Comparison of ENCODE assay signal across 8 cellular contexts in the genomic region with DNA sequence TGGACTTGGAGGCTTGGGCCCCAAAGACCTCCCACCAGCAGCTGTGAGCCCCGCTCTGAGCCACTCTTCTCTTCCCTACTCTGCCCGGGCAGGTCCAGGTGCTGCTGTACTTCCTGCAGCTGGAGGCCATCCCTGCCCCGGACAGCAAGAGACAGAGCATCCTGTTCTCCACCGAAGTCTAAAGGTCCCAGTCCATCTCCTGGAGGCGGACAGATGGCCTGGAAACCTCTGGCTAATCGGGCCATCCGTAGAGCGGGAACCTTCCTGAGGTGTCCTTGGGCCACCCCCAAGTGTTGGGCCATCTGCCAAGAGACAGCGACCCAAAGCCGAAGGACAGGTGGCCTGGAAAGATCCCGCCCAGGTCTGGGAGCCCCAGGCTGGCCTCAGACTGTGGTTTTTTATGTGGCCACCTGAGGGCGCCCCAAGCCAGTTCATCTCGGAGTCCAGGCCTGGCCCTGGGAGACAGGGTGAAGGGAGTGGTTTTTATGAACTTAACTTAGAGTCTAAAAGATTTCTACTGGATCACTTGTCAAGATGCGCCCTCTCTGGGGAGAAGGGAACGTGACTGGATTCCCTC.
A peak's percentile ranks its signal among the peaks of the same experiment; 100 is the strongest.
DNase-seq lines count a peak whose midpoint lies in the region; ATAC-seq and TF ChIP-seq lines count a peak whose summit lies in the region.

No MANE protein-coding gene starts in this region.

- H3K4me1 ChIP-seq in ovary (ENCODE audit: insufficient read depth): peaks cover 2% of the 10 kb centered on the region
- H3K4me1 ChIP-seq in vagina: no peaks in the 10 kb centered on the region

- peak; percentile 63 for TF ChIP-seq CTCF in AG09309 (IDR thresholded peaks at IDR 0.05; ENCODE audit: control insufficient read depth, insufficient read depth, low read depth, low read length, missing control alignments)
- peak; percentile 44 for TF ChIP-seq CTCF in GM20000 (IDR thresholded peaks at IDR 0.05; ENCODE audit: extremely low read depth, missing control alignments)
- TF ChIP-seq CTCF in ovary (IDR thresholded peaks at IDR 0.05): peak; percentile 75 to 93 (median 86)
- TF ChIP-seq CTCF in vagina (IDR thresholded peaks at IDR 0.05): peak; percentile 45 to 81 (median 45)

- TF ChIP-seq EP300 in ovary (IDR thresholded peaks at IDR 0.05): no peak

- DNase-seq in AG09309 (ENCODE audit: low read depth) (peak; percentile 13), GM20000 (ENCODE audit: low spot score) (peak; percentile 65), NOMO-1 treated with dmso at 0.1 percent for 144 hours (lab: John Stamatoyannopoulos, UW; ENCODE audit: unreplicated experiment) (peak; percentile 11), fibroblast of peridontal ligament (ENCODE audit: extremely low read depth) (peak; percentile 51), ovary (peak; percentile 59 to 86 (median 86)), vagina (ENCODE audit: extremely low spot score in 2 of 2) (no peak)
- DNase-seq in activated T-cell treated with anti-CD3 and anti-CD28 coated beads, Interleukin-2, amount 50 U/mL, for 4 hours: peak; percentile 48

- H3K27me3 Mint-ChIP-seq in activated T-cell treated with anti-CD3 and anti-CD28 coated beads, Interleukin-2, amount 50 U/mL, for 4 hours (ENCODE audit: low read depth): no peaks in the 10 kb centered on the region

- H3K9me3 ChIP-seq in ovary: no peaks in the 10 kb centered on the region
- H3K9me3 ChIP-seq in vagina: no peaks in the 10 kb centered on the region

- H3K36me3 Mint-ChIP-seq in activated T-cell treated with anti-CD3 and anti-CD28 coated beads, Interleukin-2, amount 50 U/mL, for 4 hours (ENCODE audit: insufficient read depth): peaks cover 5% of the 10 kb centered on the region

- no peaks in the 10 kb centered on the region for H3K9me3 Mint-ChIP-seq in activated T-cell treated with anti-CD3 and anti-CD28 coated beads, Interleukin-2, amount 50 U/mL, for 4 hours

- H3K4me3 ChIP-seq in AG09309 (ENCODE audit: control insufficient read depth, low read depth, low read length): no peak overlapping the region
- no peak overlapping the region for H3K4me3 ChIP-seq in ovary
- no peak overlapping the region for H3K4me3 ChIP-seq in vagina

- no peak for ATAC-seq in activated T-cell treated with anti-CD3 and anti-CD28 coated beads, Interleukin-2, amount 50 U/mL, for 4 hours
- no peak for ATAC-seq in GM19035 (IDR thresholded peaks at IDR 0.05; ENCODE audit: unreplicated experiment)

- peaks cover 4% of the 10 kb centered on the region for H3K4me1 Mint-ChIP-seq in activated T-cell treated with anti-CD3 and anti-CD28 coated beads, Interleukin-2, amount 50 U/mL, for 4 hours (ENCODE audit: low read depth)

- H3K36me3 ChIP-seq in ovary: no peaks in the 10 kb centered on the region
- H3K36me3 ChIP-seq in vagina: peaks cover 0 to 18% of the 10 kb centered on the region in 2 donors

- H3K27ac ChIP-seq in ovary: peak overlapping the region in 1 of 2 donors; percentile 13
- H3K27ac ChIP-seq in vagina: no peak overlapping the region

- H3K4me3 Mint-ChIP-seq in activated T-cell treated with anti-CD3 and anti-CD28 coated beads, Interleukin-2, amount 50 U/mL, for 4 hours: no peak overlapping the region

- WGBS in ovary, 3 donors: 21 to 23% (median 22%) methylated on average over 15 of the region's 15 CpGs

- TF ChIP-seq POLR2A in ovary (IDR thresholded peaks at IDR 0.05) (no peak), vagina (IDR thresholded peaks at IDR 0.05) (no peak)

- intact Hi-C loops in ovary (cut with DNase I) (loop anchor here in 2 of 4 donors (1.0 to 10.0 kb wide), 2 partner anchors 69 kb away; no protein-coding TSS in a partner anchor), vagina (cut with DNase I) (loop anchor here (10.0 kb wide), 1 partner anchor 219 kb away; no protein-coding TSS in a partner anchor)

- H3K27me3 ChIP-seq in ovary (no peaks in the 10 kb centered on the region), vagina (no peaks in the 10 kb centered on the region)

Comparison
In these comparisons a context has a peak if more than half of its experiments do, and no peak if none do; other contexts are left out.
1. DNase-seq: peak in AG09309 (single experiment), GM20000 (single experiment), NOMO-1 treated with dmso at 0.1 percent for 144 hours (single experiment), activated T-cell treated with anti-CD3 and anti-CD28 coated beads, Interleukin-2, amount 50 U/mL, for 4 hours (single experiment), fibroblast of peridontal ligament (single experiment) and ovary (5 of 5); none in vagina (0 of 2).
2. Peak in every context shown above with its lines, with median percentiles within 50 percentile points of each other: CTCF ChIP-seq.